27 cellular contexts compared by ENCODE assay signal in genomic region chr9:109919736-109920408, GRCh38.
A peak's percentile ranks its signal among the peaks of the same experiment; 100 is the strongest.
DNase-seq lines count a peak whose midpoint lies in the region; ATAC-seq and TF ChIP-seq lines count a peak whose summit lies in the region.
"Had no signal": no experiment of that assay in that cellular context is flagged by ENCODE, and none has a peak within 500 bp of the region (broad histone marks: within the 10 kb centered on the region; RNA-seq: fewer than 3 reads in every experiment).

No MANE protein-coding gene starts in this region.

- peak overlapping the region; percentile 14; the same call in 1 of the 2 replicates for H3K9ac ChIP-seq in KMS-11

- H3K27ac ChIP-seq in KMS-11 = peak overlapping the region; percentile 97
- H3K27ac ChIP-seq: brain microvascular endothelial cell, esophagus muscularis mucosa, neutrophil, right lobe of liver, SK-N-MC, stomach, tibial artery had no signal

- peak overlapping the region; percentile 39; the same call in 1 of the 2 replicates for H2AFZ ChIP-seq in KMS-11 (ENCODE audit: low read depth)

- H4K20me1 ChIP-seq in KMS-11 (ENCODE audit: insufficient read depth) = no peaks in the 10 kb centered on the region

- H3K27ac Mint-ChIP-seq in activated T-cell treated with anti-CD3 and anti-CD28 coated beads, Interleukin-2, amount 50 U/mL, for 24 hours = peak overlapping the region; percentile 24
- peak overlapping the region; percentile 38 for H3K27ac Mint-ChIP-seq in activated T-helper 1 cell treated with anti-CD3 and anti-CD28 coated beads, Interleukin-12 subunit alpha, Interleukin-12 subunit beta, Interleukin-2, Interleukin-4 antibody, amounts not matched to agents 30 ng/mL and 10 ng/mL and 1 ng/mL, durations not matched to agents 14 hours and 24 hours and 36 hours
- peak overlapping the region; percentile 98 for H3K27ac Mint-ChIP-seq in stimulated activated naive B cell treated with anti-CD40 and anti-IgM and Interleukin-4, amounts not matched to agents 10 μg/mL and 1 μg/mL and 100 μg/mL, for 72 hours
- H3K27ac Mint-ChIP-seq: activated naive CD4-positive, alpha-beta T cell treated with anti-CD3 and anti-CD28 coated beads, Interleukin-2, amount 50 U/mL, for 24 hours; progenitor cell of endocrine pancreas had no signal

- no peaks in the 10 kb centered on the region for H3K36me3 Mint-ChIP-seq in activated T-cell treated with anti-CD3 and anti-CD28 coated beads, Interleukin-2, amount 50 U/mL, for 24 hours (ENCODE audit: low read depth)
- H3K36me3 Mint-ChIP-seq in activated T-helper 1 cell treated with anti-CD3 and anti-CD28 coated beads, Interleukin-12 subunit alpha, Interleukin-12 subunit beta, Interleukin-2, Interleukin-4 antibody, amounts not matched to agents 30 ng/mL and 10 ng/mL and 1 ng/mL, durations not matched to agents 14 hours and 24 hours and 36 hours (ENCODE audit: low read depth) = peaks cover 6% of the 10 kb centered on the region
- H3K36me3 Mint-ChIP-seq in stimulated activated naive B cell treated with anti-CD40 and anti-IgM and Interleukin-4, amounts not matched to agents 10 μg/mL and 1 μg/mL and 100 μg/mL, for 72 hours = peaks cover 11 to 12% of the 10 kb centered on the region in 2 donors
- H3K36me3 Mint-ChIP-seq: activated naive CD4-positive, alpha-beta T cell treated with anti-CD3 and anti-CD28 coated beads, Interleukin-2, amount 50 U/mL, for 24 hours had no signal

- ATAC-seq in stimulated activated naive B cell treated with anti-CD40 and anti-IgM and Interleukin-4, amounts not matched to agents 10 μg/mL and 1 μg/mL and 100 μg/mL, for 72 hours (replicated peaks) = no peak
- ATAC-seq: right lobe of liver had no signal

- H3K4me1 ChIP-seq in KMS-11 (ENCODE audit: low read depth, poor library complexity, severe bottlenecking) = peaks cover 76% of the 10 kb centered on the region

- H3K27me3 ChIP-seq in KMS-11 (ENCODE audit: insufficient read depth, low read depth) = no peaks in the 10 kb centered on the region
- no peaks in the 10 kb centered on the region for H3K27me3 ChIP-seq in MG63
- H3K27me3 ChIP-seq: brain microvascular endothelial cell, esophagus muscularis mucosa, heart right ventricle, neutrophil, right lobe of liver, spleen, stomach, tibial artery had no signal

- intact Hi-C loops in activated T-helper 1 cell treated with anti-CD3 and anti-CD28 coated beads, Interleukin-12 subunit alpha, Interleukin-12 subunit beta, Interleukin-2, Interleukin-4 antibody, amounts not matched to agents 30 ng/mL and 10 ng/mL and 1 ng/mL, durations not matched to agents 14 hours and 24 hours and 36 hours (cut with micrococcal nuclease) = no loop called here

- no peaks in the 10 kb centered on the region for H3K9me3 Mint-ChIP-seq in activated T-cell treated with anti-CD3 and anti-CD28 coated beads, Interleukin-2, amount 50 U/mL, for 24 hours
- H3K9me3 Mint-ChIP-seq in activated T-helper 1 cell treated with anti-CD3 and anti-CD28 coated beads, Interleukin-12 subunit alpha, Interleukin-12 subunit beta, Interleukin-2, Interleukin-4 antibody, amounts not matched to agents 30 ng/mL and 10 ng/mL and 1 ng/mL, durations not matched to agents 14 hours and 24 hours and 36 hours = no peaks in the 10 kb centered on the region
- peaks cover 3 to 5% of the 10 kb centered on the region in 2 donors for H3K9me3 Mint-ChIP-seq in stimulated activated naive B cell treated with anti-CD40 and anti-IgM and Interleukin-4, amounts not matched to agents 10 μg/mL and 1 μg/mL and 100 μg/mL, for 72 hours
- H3K9me3 Mint-ChIP-seq: activated naive CD4-positive, alpha-beta T cell treated with anti-CD3 and anti-CD28 coated beads, Interleukin-2, amount 50 U/mL, for 24 hours had no signal

- H3K4me3 Mint-ChIP-seq in activated T-cell treated with anti-CD3 and anti-CD28 coated beads, Interleukin-2, amount 50 U/mL, for 24 hours = no peak overlapping the region
- H3K4me3 Mint-ChIP-seq in activated T-helper 1 cell treated with anti-CD3 and anti-CD28 coated beads, Interleukin-12 subunit alpha, Interleukin-12 subunit beta, Interleukin-2, Interleukin-4 antibody, amounts not matched to agents 30 ng/mL and 10 ng/mL and 1 ng/mL, durations not matched to agents 14 hours and 24 hours and 36 hours = no peak overlapping the region
- peak overlapping the region; percentile 28 to 55 for H3K4me3 Mint-ChIP-seq in stimulated activated naive B cell treated with anti-CD40 and anti-IgM and Interleukin-4, amounts not matched to agents 10 μg/mL and 1 μg/mL and 100 μg/mL, for 72 hours

- H3K36me3 ChIP-seq in KMS-11 (ENCODE audit: insufficient read depth) = no peaks in the 10 kb centered on the region
- H3K36me3 ChIP-seq in MG63 = no peaks in the 10 kb centered on the region
- H3K36me3 ChIP-seq: neutrophil, right lobe of liver, spleen, stomach had no signal

- H3K4me3 ChIP-seq in KMS-11 (IDR thresholded peaks at IDR 0.05; ENCODE audit: insufficient read depth, low read depth, low read length) (no peak overlapping the region), MG63 (no peak overlapping the region)
- H3K4me3 ChIP-seq: esophagus muscularis mucosa, heart right ventricle, right lobe of liver, SK-N-MC, spleen, stomach, tibial artery had no signal

- peaks cover 35% of the 10 kb centered on the region for H3K4me1 Mint-ChIP-seq in activated T-cell treated with anti-CD3 and anti-CD28 coated beads, Interleukin-2, amount 50 U/mL, for 24 hours (ENCODE audit: low read depth)
- peaks cover 53% of the 10 kb centered on the region for H3K4me1 Mint-ChIP-seq in activated T-helper 1 cell treated with anti-CD3 and anti-CD28 coated beads, Interleukin-12 subunit alpha, Interleukin-12 subunit beta, Interleukin-2, Interleukin-4 antibody, amounts not matched to agents 30 ng/mL and 10 ng/mL and 1 ng/mL, durations not matched to agents 14 hours and 24 hours and 36 hours (ENCODE audit: low read depth)
- H3K4me1 Mint-ChIP-seq in stimulated activated naive B cell treated with anti-CD40 and anti-IgM and Interleukin-4, amounts not matched to agents 10 μg/mL and 1 μg/mL and 100 μg/mL, for 72 hours = peaks cover 55 to 74% of the 10 kb centered on the region in 2 donors

- H3K79me2 ChIP-seq in KMS-11 (ENCODE audit: insufficient read depth, low read depth) = no peaks in the 10 kb centered on the region

- no peak for TF ChIP-seq CTCF in KMS-11 (conservative IDR thresholded peaks at IDR 0.05; ENCODE audit: low read depth, low read length)

- H3K27me3 Mint-ChIP-seq in activated T-cell treated with anti-CD3 and anti-CD28 coated beads, Interleukin-2, amount 50 U/mL, for 24 hours = no peaks in the 10 kb centered on the region
- no peaks in the 10 kb centered on the region for H3K27me3 Mint-ChIP-seq in activated T-helper 1 cell treated with anti-CD3 and anti-CD28 coated beads, Interleukin-12 subunit alpha, Interleukin-12 subunit beta, Interleukin-2, Interleukin-4 antibody, amounts not matched to agents 30 ng/mL and 10 ng/mL and 1 ng/mL, durations not matched to agents 14 hours and 24 hours and 36 hours (ENCODE audit: insufficient read depth)
- H3K27me3 Mint-ChIP-seq in stimulated activated naive B cell treated with anti-CD40 and anti-IgM and Interleukin-4, amounts not matched to agents 10 μg/mL and 1 μg/mL and 100 μg/mL, for 72 hours = no peaks in the 10 kb centered on the region
- H3K27me3 Mint-ChIP-seq: activated naive CD4-positive, alpha-beta T cell treated with anti-CD3 and anti-CD28 coated beads, Interleukin-2, amount 50 U/mL, for 24 hours had no signal

- DNase-seq in activated T-cell treated with anti-CD3 and anti-CD28 coated beads, Interleukin-2, amount 50 U/mL, for 24 hours = no peak
- DNase-seq in activated T-cell treated with anti-CD3 and anti-CD28 coated beads, Interleukin-2, amount 50 U/mL, for 48 hours = no peak
- no peak for DNase-seq in activated T-helper 1 cell treated with anti-CD3 and anti-CD28 coated beads, Interleukin-12 subunit alpha, Interleukin-12 subunit beta, Interleukin-2, Interleukin-4 antibody, amounts not matched to agents 30 ng/mL and 10 ng/mL and 1 ng/mL, durations not matched to agents 14 hours and 24 hours and 36 hours (ENCODE audit: low spot score)
- no peak for DNase-seq in stimulated activated naive B cell treated with anti-CD40 and anti-IgM and Interleukin-4, amounts not matched to agents 10 μg/mL and 1 μg/mL and 100 μg/mL, for 72 hours
- DNase-seq in MG63 (no peak), retina (no peak)
- DNase-seq: ACHN; activated T-cell treated with anti-CD3 and anti-CD28 coated beads, Interleukin-2, amount 50 U/mL, for 1 hour; amygdala; brain microvascular endothelial cell; DMS153; foreskin melanocyte; heart right ventricle; NCI-H1048; NCI-H446; NCI-H82; OCI-M1; right lobe of liver; spleen; stomach; tibial artery had no signal

- no peaks in the 10 kb centered on the region for H3K9me3 ChIP-seq in MG63
- H3K9me3 ChIP-seq: esophagus muscularis mucosa, heart right ventricle, neutrophil, right lobe of liver, spleen, stomach, tibial artery had no signal

- peak overlapping the region; percentile 93 for H3K4me2 ChIP-seq in KMS-11

Comparison
In these comparisons a context has a peak if more than half of its experiments do, and no peak if none do; other contexts are left out.
1. H3K27ac Mint-ChIP-seq: peak in every context shown above with its lines; median percentile 98 in stimulated activated naive B cell treated with anti-CD40 and anti-IgM and Interleukin-4, amounts not matched to agents 10 μg/mL and 1 μg/mL and 100 μg/mL, for 72 hours; 38 in activated T-helper 1 cell treated with anti-CD3 and anti-CD28 coated beads, Interleukin-12 subunit alpha, Interleukin-12 subunit beta, Interleukin-2, Interleukin-4 antibody, amounts not matched to agents 30 ng/mL and 10 ng/mL and 1 ng/mL, durations not matched to agents 14 hours and 24 hours and 36 hours; 24 in activated T-cell treated with anti-CD3 and anti-CD28 coated beads, Interleukin-2, amount 50 U/mL, for 24 hours.
2. H3K4me3 Mint-ChIP-seq: peak in stimulated activated naive B cell treated with anti-CD40 and anti-IgM and Interleukin-4, amounts not matched to agents 10 μg/mL and 1 μg/mL and 100 μg/mL, for 72 hours (2 of 2); none in activated T-cell treated with anti-CD3 and anti-CD28 coated beads, Interleukin-2, amount 50 U/mL, for 24 hours (single experiment) and activated T-helper 1 cell treated with anti-CD3 and anti-CD28 coated beads, Interleukin-12 subunit alpha, Interleukin-12 subunit beta, Interleukin-2, Interleukin-4 antibody, amounts not matched to agents 30 ng/mL and 10 ng/mL and 1 ng/mL, durations not matched to agents 14 hours and 24 hours and 36 hours (single experiment).